ENCODE assay signal across 8 cellular contexts in genomic region chr18:2572144-2572682, GRCh38. TPM values are rescaled to one million over a fixed set of nuclear protein-coding genes. Genes with fewer than 3 reads are reported as not detected.
DNase-seq lines count a peak whose midpoint lies in the region; ATAC-seq, FAIRE-seq and TF ChIP-seq lines count a peak whose summit lies in the region.

No MANE protein-coding gene starts in this region.

- DNase-seq in GM12891 (ENCODE audit: insufficient read length, low spot score), result no peak
- no peak for DNase-seq in activated T-helper 2 cell treated with anti-CD3 and anti-CD28 coated beads, Interferon-gamma antibody, Interleukin-2, Interleukin-4, amounts not matched to agents 10 μg/mL and 5 μg/mL and 100 μg/mL, durations not matched to agents 14 hours and 24 hours and 36 hours (ENCODE audit: low spot score)
- no peak for DNase-seq in adrenal gland
- DNase-seq in activated effector memory CD4-positive, alpha-beta T cell treated with anti-CD3 and anti-CD28 coated beads, Interleukin-2, amount 50 U/mL, for 16 hours, result no peak
- DNase-seq in cortex of kidney (lab: John Stamatoyannopoulos, UW), result no peak

- TF ChIP-seq POLR2A in GM12891 (IDR thresholded peaks at IDR 0.05; ENCODE audit: low read depth, low read length) (no peak), adrenal gland (IDR thresholded peaks at IDR 0.05) (no peak)

- TF ChIP-seq CTCF in adrenal gland (IDR thresholded peaks at IDR 0.05), result no peak

- H3K27ac ChIP-seq in mucosa of rectum (ENCODE audit: low read depth in 2 of 2, low read length in 2 of 2) (no peak overlapping the region), adrenal gland (no peak overlapping the region)

- H3K9me3 ChIP-seq in mucosa of rectum (ENCODE audit: control insufficient read depth in 2 of 2, low read length in 2 of 2) (no peaks in the 10 kb centered on the region), adrenal gland (replicated peaks in 1 of 3) (no peaks in the 10 kb centered on the region)

- no peaks in the 10 kb centered on the region for H3K9me3 Mint-ChIP-seq in activated T-helper 2 cell treated with anti-CD3 and anti-CD28 coated beads, Interferon-gamma antibody, Interleukin-2, Interleukin-4, amounts not matched to agents 10 μg/mL and 5 μg/mL and 100 μg/mL, durations not matched to agents 14 hours and 24 hours and 36 hours

- peaks cover 50% of the 10 kb centered on the region for H3K4me1 Mint-ChIP-seq in activated T-helper 2 cell treated with anti-CD3 and anti-CD28 coated beads, Interferon-gamma antibody, Interleukin-2, Interleukin-4, amounts not matched to agents 10 μg/mL and 5 μg/mL and 100 μg/mL, durations not matched to agents 14 hours and 24 hours and 36 hours (ENCODE audit: low read depth)

- peak overlapping the region; percentile 98 for H3K27ac Mint-ChIP-seq in activated T-helper 2 cell treated with anti-CD3 and anti-CD28 coated beads, Interferon-gamma antibody, Interleukin-2, Interleukin-4, amounts not matched to agents 10 μg/mL and 5 μg/mL and 100 μg/mL, durations not matched to agents 14 hours and 24 hours and 36 hours

- peak overlapping the region; percentile 90 to 91 for H3K9ac ChIP-seq in mucosa of rectum (ENCODE audit: low read depth in 1 of 2, low read length in 2 of 2)

- no peaks in the 10 kb centered on the region for H3K36me3 ChIP-seq in mucosa of rectum (ENCODE audit: control insufficient read depth in 2 of 2, insufficient read depth in 2 of 2, low read length in 2 of 2)
- no peaks in the 10 kb centered on the region for H3K36me3 ChIP-seq in adrenal gland (replicated peaks in 1 of 2)

- H3K4me3 ChIP-seq in mucosa of rectum (ENCODE audit: low read length in 2 of 2) (peak overlapping the region; percentile 94 to 95), adrenal gland (no peak overlapping the region)

- FAIRE-seq in GM12891 (lab: Jason Lieb, UNC), result peak; percentile 74

- H3K27me3 ChIP-seq in mucosa of rectum (ENCODE audit: control insufficient read depth in 2 of 2, insufficient read depth in 2 of 2, low read length in 2 of 2), result no peaks in the 10 kb centered on the region
- H3K27me3 ChIP-seq in adrenal gland, result no peaks in the 10 kb centered on the region

- 5 to 9% (median 6%) methylated on average over 4 of the region's 4 CpGs for WGBS in adrenal gland, 4 donors

- H3K27me3 Mint-ChIP-seq in activated T-helper 2 cell treated with anti-CD3 and anti-CD28 coated beads, Interferon-gamma antibody, Interleukin-2, Interleukin-4, amounts not matched to agents 10 μg/mL and 5 μg/mL and 100 μg/mL, durations not matched to agents 14 hours and 24 hours and 36 hours (ENCODE audit: low read depth), result no peaks in the 10 kb centered on the region

- intact Hi-C loops in activated T-helper 2 cell treated with anti-CD3 and anti-CD28 coated beads, Interferon-gamma antibody, Interleukin-2, Interleukin-4, amounts not matched to agents 10 μg/mL and 5 μg/mL and 100 μg/mL, durations not matched to agents 14 hours and 24 hours and 36 hours (cut with micrococcal nuclease), result loop anchor here (5.0 to 10.0 kb wide), 5 partner anchors 70 to 690 kb away; partner anchors contain the start of genes EMILIN2 and MYL12B
- intact Hi-C loops in adrenal gland (cut with DNase I), result loop anchor here in 1 of 2 donors (10.0 kb wide), 1 partner anchor 83 kb away; the partner anchor contains the start of gene SMCHD1

- H3K4me1 ChIP-seq in mucosa of rectum (ENCODE audit: control insufficient read depth in 2 of 2, insufficient read depth in 2 of 2, low read length in 2 of 2) (peaks cover 7 to 17% of the 10 kb centered on the region in 2 donors), adrenal gland (replicated peaks in 1 of 2) (peaks cover 11% of the 10 kb centered on the region in 2 donors)

- ATAC-seq in HG03039 (IDR thresholded peaks at IDR 0.05; ENCODE audit: unreplicated experiment), result peak; percentile 23
- ATAC-seq in GM21717 (IDR thresholded peaks at IDR 0.05; ENCODE audit: unreplicated experiment), result no peak

- peaks cover 68% of the 10 kb centered on the region for H3K36me3 Mint-ChIP-seq in activated T-helper 2 cell treated with anti-CD3 and anti-CD28 coated beads, Interferon-gamma antibody, Interleukin-2, Interleukin-4, amounts not matched to agents 10 μg/mL and 5 μg/mL and 100 μg/mL, durations not matched to agents 14 hours and 24 hours and 36 hours (ENCODE audit: low read depth)

- peak overlapping the region; percentile 99 for H3K4me3 Mint-ChIP-seq in activated T-helper 2 cell treated with anti-CD3 and anti-CD28 coated beads, Interferon-gamma antibody, Interleukin-2, Interleukin-4, amounts not matched to agents 10 μg/mL and 5 μg/mL and 100 μg/mL, durations not matched to agents 14 hours and 24 hours and 36 hours (ENCODE audit: low read depth)

TF ChIP-seq in GM12891, 5 proteins besides CTCF, POLR2A, EP300 and RAD21:
- TF ChIP-seq TAF1 (IDR thresholded peaks at IDR 0.05; ENCODE audit: low read depth, low read length) (no peak), POU2F2 (IDR thresholded peaks at IDR 0.05; ENCODE audit: low read depth, low read length) (no peak), POLR2AphosphoS5 (IDR thresholded peaks at IDR 0.05; ENCODE audit: low read depth, low read length) (no peak), PAX5 (IDR thresholded peaks at IDR 0.05; ENCODE audit: insufficient read depth, low read length, severe bottlenecking) (no peak), SPI1 (IDR thresholded peaks at IDR 0.05; ENCODE audit: low read depth, low read length) (no peak)

RNA-seq across cellular contexts. Expression of gene NDC80, which starts 0.9 kb away (rescaled TPM):
- polyA plus RNA-seq in GM12891 (2012; ENCODE audit: low read depth, missing spikeins), result 23.5 TPM
- total RNA-seq in activated T-helper 2 cell treated with anti-CD3 and anti-CD28 coated beads, Interferon-gamma antibody, Interleukin-2, Interleukin-4, amounts not matched to agents 10 μg/mL and 5 μg/mL and 100 μg/mL, durations not matched to agents 14 hours and 24 hours and 36 hours, result 41.5 and 43.0 TPM in 2 replicates
- 1 to 10 TPM in 1 of 8 donors, under 1 TPM in 6, not detected in 1; 0.35 to 1.3 (median 0.79) TPM for total RNA-seq in adrenal gland
- polyA plus RNA-seq in adrenal gland, result 1 to 10 TPM in 2 of 3 donors, under 1 TPM in 1; 0.71 to 1.7 (median 1.2) TPM

RNA-seq across cellular contexts. Expression of gene METTL4, which starts 0.9 kb away (rescaled TPM):
- polyA plus RNA-seq in GM12891 (2012; ENCODE audit: low read depth, missing spikeins), result 4.0 TPM
- total RNA-seq in activated T-helper 2 cell treated with anti-CD3 and anti-CD28 coated beads, Interferon-gamma antibody, Interleukin-2, Interleukin-4, amounts not matched to agents 10 μg/mL and 5 μg/mL and 100 μg/mL, durations not matched to agents 14 hours and 24 hours and 36 hours, result 17.8 and 18.3 TPM in 2 replicates
- 1 to 10 TPM; 1.3 to 8.7 (median 5.6) TPM for total RNA-seq in adrenal gland
- polyA plus RNA-seq in adrenal gland, result 1 to 10 TPM; 4.3 to 7.9 (median 6.1) TPM

Comparison
In these comparisons a context has a peak if more than half of its experiments do, and no peak if none do; other contexts are left out.
1. H3K4me3 ChIP-seq: peak in mucosa of rectum (2 of 2); none in adrenal gland (0 of 4).
2. RNA of gene NDC80, which starts 0.9 kb away (total RNA-seq): 41.5 to 43.0 TPM in activated T-helper 2 cell treated with anti-CD3 and anti-CD28 coated beads, Interferon-gamma antibody, Interleukin-2, Interleukin-4, amounts not matched to agents 10 μg/mL and 5 μg/mL and 100 μg/mL, durations not matched to agents 14 hours and 24 hours and 36 hours; 0.35 to 1.3 TPM in adrenal gland; every median in the first group is over 10 times any median in the second.